8 cellular contexts compared by ENCODE assay signal in genomic region chr2:39730685-39731302, GRCh38. TPM values are rescaled to one million over a fixed set of nuclear protein-coding genes. Genes with fewer than 3 reads are reported as not detected.
A peak's percentile ranks its signal among the peaks of the same experiment; 100 is the strongest.
DNase-seq lines count a peak whose midpoint lies in the region; ATAC-seq, FAIRE-seq and TF ChIP-seq lines count a peak whose summit lies in the region.

No MANE protein-coding gene starts in this region.

- peaks cover 38% of the 10 kb centered on the region for H3K4me1 ChIP-seq in SJCRH30
- H3K4me1 ChIP-seq in right atrium auricular region, result peaks cover 0 to 3% of the 10 kb centered on the region in 2 donors

- H3K27me3 ChIP-seq in SJCRH30 (no peaks in the 10 kb centered on the region), right atrium auricular region (no peaks in the 10 kb centered on the region)

- peak; percentile 46 for ATAC-seq in HG03442 (IDR thresholded peaks at IDR 0.05; ENCODE audit: unreplicated experiment)

- DNase-seq in AG09309 (ENCODE audit: low read depth), result no peak
- DNase-seq in SJCRH30, result peak in 1 of 2 experiments; percentile 56
- no peak for DNase-seq in right atrium auricular region (ENCODE audit: low spot score)
- DNase-seq in urothelium cell line (ENCODE audit: low spot score), result peak; percentile 36
- no peak for DNase-seq in activated CD4-positive, alpha-beta T cell treated with anti-CD3 and anti-CD28 coated beads, Interleukin-2, amount 50 U/mL, for 4 hours
- DNase-seq in 8988T, result no peak

- H3K36me3 ChIP-seq in SJCRH30 (peaks cover 35% of the 10 kb centered on the region), right atrium auricular region (peaks cover 11% of the 10 kb centered on the region)

- H3K4me3 ChIP-seq in AG09309 (ENCODE audit: control insufficient read depth, low read depth, low read length) (no peak overlapping the region), GM12875 (ENCODE audit: low read depth, low read length) (no peak overlapping the region), SJCRH30 (no peak overlapping the region), right atrium auricular region (no peak overlapping the region)

- H3K9me3 ChIP-seq in SJCRH30 (replicated peaks), result no peaks in the 10 kb centered on the region; the same call in 1 of the 2 replicates
- no peaks in the 10 kb centered on the region for H3K9me3 ChIP-seq in right atrium auricular region

- TF ChIP-seq CTCF in AG09309 (IDR thresholded peaks at IDR 0.05; ENCODE audit: control insufficient read depth, insufficient read depth, low read depth, low read length, missing control alignments), result peak; percentile 59
- TF ChIP-seq CTCF in GM12875 (IDR thresholded peaks at IDR 0.05; ENCODE audit: borderline replicate concordance, insufficient read depth, low read depth, low read length), result peak; percentile 72; the same call in 1 of the 2 replicates
- peak; percentile 15 to 60 for TF ChIP-seq CTCF in right atrium auricular region (IDR thresholded peaks at IDR 0.05)

- H3K27ac ChIP-seq in SJCRH30 (peak overlapping the region; percentile 53), right atrium auricular region (no peak overlapping the region)

- FAIRE-seq in urothelium cell line (lab: Jason Lieb, UNC), result no peak

RNA-seq across cellular contexts. Expression of gene THUMPD2, which starts 48.3 kb away (rescaled TPM):
- 21.0 and 24.9 TPM in 2 replicates for total RNA-seq in SJCRH30 (2014; rRNA removed; shearing (Covaris generic))
- total RNA-seq in right atrium auricular region, result 1 to 10 TPM; 5.9 to 9.4 TPM
